ENCODE assay signal across 8 cellular contexts in the genomic region with DNA sequence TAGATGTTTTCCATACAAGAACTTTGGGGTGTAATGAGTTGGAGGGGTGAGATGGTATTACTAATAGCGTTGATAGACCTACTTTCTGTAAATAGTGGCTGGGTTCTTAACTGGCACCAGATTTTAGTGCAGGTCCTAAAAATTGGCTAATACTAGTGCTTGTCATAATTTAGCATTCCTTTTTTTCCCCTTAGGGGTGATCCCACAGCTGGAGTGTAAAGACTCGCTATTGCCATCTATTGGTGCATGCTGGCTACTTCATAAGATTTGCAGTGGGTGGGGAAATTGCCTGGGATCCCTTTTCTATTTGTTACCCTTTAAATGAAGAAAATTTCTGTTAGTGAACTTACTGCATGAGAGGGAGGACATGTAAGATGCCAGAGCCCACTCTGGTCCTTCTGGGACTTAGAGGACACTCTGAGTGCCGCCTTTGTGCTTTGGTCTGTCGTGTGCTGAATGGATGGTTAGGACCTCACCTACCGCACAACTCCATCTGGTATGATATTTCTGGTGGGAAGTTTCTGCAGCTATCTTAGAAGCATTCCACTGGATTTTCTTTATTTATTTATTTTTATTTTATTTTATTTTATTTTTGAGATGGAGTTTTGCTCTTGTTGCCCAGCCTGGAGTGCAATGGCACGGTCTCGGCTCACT.
DNase-seq lines count a peak whose midpoint lies in the region; TF ChIP-seq lines count a peak whose summit lies in the region.

No MANE protein-coding gene starts in this region.

- DNase-seq in NCI-H524 (lab: John Stamatoyannopoulos, UW) (peak; percentile 17 to 63), NCI-H524 treated with DMSO at 0.1 percent for 48 hours (lab: John Stamatoyannopoulos, UW) (no peak), LHCN-M2 (ENCODE audit: low read depth) (peak; percentile 73), SK-MEL-5 (ENCODE audit: low read depth, low spot score) (peak; percentile 89), cardiac fibroblast (ENCODE audit: low read depth in 2 of 2) (peak; percentile 86 to 87), kidney tubule cell (ENCODE audit: low spot score) (peak; percentile 53), stromal cell of bone marrow (ENCODE audit: low read depth) (peak; percentile 62)
- DNase-seq in activated CD4-positive, CD25-positive, alpha-beta regulatory T cell treated with anti-CD3 and anti-CD28 coated beads, Interleukin-2, amount 50 U/mL, for 72 hours: no peak

- in situ Hi-C loops in SK-MEL-5 (cut with HindIII; ENCODE audit: low pct_unique_long_range_greater_than_20kb, low sequenced_read_pairs): no loop called here

- no peak overlapping the region for H3K4me3 ChIP-seq in cardiac fibroblast (replicated peaks in 1 of 2; ENCODE audit: low read depth in 2 of 2, low read length in 2 of 2)

- TF ChIP-seq CTCF in cardiac fibroblast (IDR thresholded peaks at IDR 0.05; ENCODE audit: low read depth, low read length): peak; percentile 80

Comparison
In these comparisons a context has a peak if more than half of its experiments do, and no peak if none do; other contexts are left out.
1. DNase-seq: peak in NCI-H524 (2 of 2), LHCN-M2 (single experiment), SK-MEL-5 (single experiment), cardiac fibroblast (2 of 2), kidney tubule cell (single experiment) and stromal cell of bone marrow (single experiment); none in NCI-H524 treated with DMSO at 0.1 percent for 48 hours (single experiment) and activated CD4-positive, CD25-positive, alpha-beta regulatory T cell treated with anti-CD3 and anti-CD28 coated beads, Interleukin-2, amount 50 U/mL, for 72 hours (single experiment).